Comparison of ENCODE assay signal across 1 cellular context in genomic region chr19:10006752-10007323, GRCh38.
TF ChIP-seq lines count a peak whose summit lies in the region.

No MANE protein-coding gene starts in this region.

TF ChIP-seq in K562, 482 proteins besides CTCF, POLR2A, EP300 and RAD21:
- TF ChIP-seq NR2C1 (IDR thresholded peaks at IDR 0.05) (peak; percentile 90), NR2C1 (tag; IDR thresholded peaks at IDR 0.05) (peak; percentile 81), ARNT (IDR thresholded peaks at IDR 0.05) (0 out of 4 replicates have a peak, but pooled peaks of 1 of the 2 experiments have one; percentile 27), C11orf30 (IDR thresholded peaks at IDR 0.05; ENCODE audit: low read depth) (no peak), TAF15 (IDR thresholded peaks at IDR 0.05; ENCODE audit: low read depth, low read length) (no peak), ARHGAP35 (IDR thresholded peaks at IDR 0.05; ENCODE audit: partially characterized antibody) (peak; percentile 79), MEF2D (tag; conservative IDR thresholded peaks at IDR 0.05; ENCODE audit: low read depth) (0 out of 2 replicates have a peak, but pooled peaks have one; percentile 38), NR2C2 (CRISPR knock-in tag; IDR thresholded peaks at IDR 0.05) (no peak), NR2C2 (tag; IDR thresholded peaks at IDR 0.05) (peak; percentile 72), POLR2B (IDR thresholded peaks at IDR 0.05; ENCODE audit: low read depth, partially characterized antibody) (no peak), ZFP36 (IDR thresholded peaks at IDR 0.05; ENCODE audit: low read depth, low read length, partially characterized antibody) (peak; percentile 70), NFATC3 (IDR thresholded peaks at IDR 0.05) (no peak), MIER1 (IDR thresholded peaks at IDR 0.05; ENCODE audit: low read depth) (0 out of 2 replicates have a peak, but pooled peaks have one; percentile 47)
